In the genomic region with DNA sequence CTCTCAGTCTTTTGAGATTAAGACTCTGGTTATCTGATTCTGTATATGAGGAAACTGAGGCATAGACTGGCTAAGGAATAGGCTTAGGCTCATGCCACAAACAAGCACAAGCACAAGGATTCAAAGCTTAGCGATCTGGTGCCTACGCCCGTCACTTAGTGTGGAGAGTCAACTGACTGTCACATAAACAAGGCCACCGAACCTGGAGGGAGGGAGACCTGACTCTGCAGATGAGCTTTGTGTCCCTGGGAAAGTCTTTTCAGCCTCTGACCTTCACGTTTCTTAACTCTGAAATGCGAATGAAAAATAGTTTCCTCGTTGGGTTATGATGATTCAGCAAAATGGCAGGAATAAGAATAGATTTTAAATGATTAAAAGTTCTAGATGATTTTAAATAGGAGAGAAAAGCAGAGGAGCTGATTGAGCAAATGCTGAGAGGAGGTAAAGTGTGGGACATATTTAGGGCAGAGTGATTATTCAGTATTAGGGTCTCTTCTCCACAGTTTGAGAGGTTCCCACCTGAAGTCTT, we compare ENCODE assay signal across 15 cellular contexts.
DNase-seq lines count a peak whose midpoint lies in the region; ATAC-seq and TF ChIP-seq lines count a peak whose summit lies in the region.
"Had no signal": no experiment of that assay in that cellular context is flagged by ENCODE, and none has a peak within 500 bp of the region (broad histone marks: within the 10 kb centered on the region; RNA-seq: fewer than 3 reads in every experiment).

No MANE protein-coding gene starts in this region.

- DNase-seq in IMR-90 (no peak), caudate nucleus (lab: John Stamatoyannopoulos, UW) (peak in 1 of 61 donors; percentile 17), DMS153 treated with DMSO at 0.1 percent for 48 hours (lab: John Stamatoyannopoulos, UW; ENCODE audit: unreplicated experiment) (no peak), GM23248 (no peak), COLO829 (ENCODE audit: low spot score) (no peak)
- DNase-seq: AML-193; CD4-positive, alpha-beta T cell; DMS153; DND-41; EL; KBM-7 had no signal

- no peak overlapping the region for H2AK9ac ChIP-seq in IMR-90 (replicated peaks; ENCODE audit: low read depth, low read length, poor library complexity)

- intact Hi-C loops in IMR-90 (cut with micrococcal nuclease): loop anchor here (5.0 kb wide), 2 partner anchors 109 to 331 kb away; no protein-coding TSS in a partner anchor

- H3K14ac ChIP-seq in IMR-90 (replicated peaks; ENCODE audit: low read depth, low read length): no peak overlapping the region; the same call in 1 of the 2 replicates

- no peak overlapping the region for H3K4me3 ChIP-seq in IMR-90 (ENCODE audit: insufficient read depth, low read depth, low read length)
- H3K4me3 ChIP-seq in OCI-LY1 (ENCODE audit: low read depth, low read length, poor library complexity, severe bottlenecking): no peak overlapping the region
- H3K4me3 ChIP-seq in GM23248: no peak overlapping the region
- H3K4me3 ChIP-seq: GM12878, HAP-1 had no signal

- peaks cover 11% of the 10 kb centered on the region; the same call in 1 of the 2 replicates for H3K9me1 ChIP-seq in IMR-90 (ENCODE audit: insufficient read depth, low read length)

- peak overlapping the region; percentile 48; the same call in 1 of the 2 replicates for H3K18ac ChIP-seq in IMR-90 (ENCODE audit: low read depth, low read length)

- no peaks in the 10 kb centered on the region for H4K20me1 ChIP-seq in IMR-90 (ENCODE audit: insufficient read depth, low read length)
- H4K20me1 ChIP-seq in OCI-LY1 (ENCODE audit: insufficient read depth, low read length): no peaks in the 10 kb centered on the region
- no peaks in the 10 kb centered on the region for H4K20me1 ChIP-seq in GM23248 (ENCODE audit: insufficient read depth)

- POLR2A ChIA-PET in IMR-90 (lab: Charles Lee; ENCODE audit: unreplicated experiment): no interaction called here

- peak overlapping the region; percentile 43; the same call in 1 of the 2 replicates for H4K91ac ChIP-seq in IMR-90 (ENCODE audit: insufficient read depth, low read depth, low read length)

- peak overlapping the region; percentile 11 to 60; a peak in 1 of 4 replicates for H4K8ac ChIP-seq in IMR-90 (ENCODE audit: low read depth in 2 of 2, low read length in 2 of 2)

- H3K36me3 ChIP-seq in IMR-90 (ENCODE audit: control insufficient read depth, insufficient read depth, low read length) (no peaks in the 10 kb centered on the region), OCI-LY1 (ENCODE audit: insufficient read depth, low read length) (no peaks in the 10 kb centered on the region), GM23248 (ENCODE audit: low read depth) (no peaks in the 10 kb centered on the region)
- H3K36me3 ChIP-seq: HAP-1 had no signal

- no peak for ATAC-seq in IMR-90 (ENCODE audit: low read depth)
- ATAC-seq: GM12878 had no signal

- in situ Hi-C loops in IMR-90 (cut with MboI; ENCODE audit: low sequenced_read_pairs): no loop called here
- in situ Hi-C loops in GM23248 (cut with MboI): no loop called here

- 94% methylated on average over 4 of the region's 7 CpGs; no CpG with 5 or more reads in 1 of the 2 experiments for WGBS in IMR-90 (ENCODE audit: extremely low coverage in 2 of 2, insufficient read length in 1 of 2), 2 experiments
- 95 to 96% methylated on average over 7 of the region's 7 CpGs for WGBS in GM23248 (ENCODE audit: low coverage in 1 of 2, low lambda C conversion rate in 2 of 2, missing lambda C conversion rate in 2 of 2), 2 experiments

- no peaks in the 10 kb centered on the region for H3F3A ChIP-seq in OCI-LY1 (ENCODE audit: insufficient read depth, low read length)
- peaks cover 35% of the 10 kb centered on the region for H3F3A ChIP-seq in GM23248 (ENCODE audit: insufficient read depth)

- H3K79me1 ChIP-seq in IMR-90 (ENCODE audit: low read depth in 1 of 2, low read length in 2 of 2): no peaks in the 10 kb centered on the region

- no peaks in the 10 kb centered on the region for H3K79me2 ChIP-seq in OCI-LY1 (ENCODE audit: insufficient read depth, low read length)
- H3K79me2 ChIP-seq in GM23248 (ENCODE audit: insufficient read depth): no peaks in the 10 kb centered on the region

- H2AK5ac ChIP-seq in IMR-90 (ENCODE audit: low read depth, low read length): peak overlapping the region; percentile 85

- H3K9me2 ChIP-seq in OCI-LY1 (ENCODE audit: low read depth, low read length) (no peaks in the 10 kb centered on the region), GM23248 (ENCODE audit: insufficient read depth) (no peaks in the 10 kb centered on the region)

- peak overlapping the region; percentile 54; the same call in 1 of the 2 replicates for H2BK120ac ChIP-seq in IMR-90 (ENCODE audit: low read depth, low read length)

- H3K23ac ChIP-seq in IMR-90 (ENCODE audit: low read depth, low read length): no peak overlapping the region

- dilution Hi-C loops in IMR-90 (cut with HindIII; ENCODE audit: low sequenced_read_pairs, unreplicated experiment): no loop called here

- TF ChIP-seq POLR2A in IMR-90 (IDR thresholded peaks at IDR 0.05; ENCODE audit: low read depth, low read length): no peak

- H2AFZ ChIP-seq in IMR-90 (replicated peaks; ENCODE audit: low read length, poor library complexity) (peak overlapping the region; percentile 26), OCI-LY1 (ENCODE audit: low read length) (no peak overlapping the region), GM23248 (no peak overlapping the region)

- H3K9me3 ChIP-seq in IMR-90 (ENCODE audit: control insufficient read depth, insufficient read depth, low read length) (no peaks in the 10 kb centered on the region), OCI-LY1 (ENCODE audit: low read length) (no peaks in the 10 kb centered on the region), GM23248 (ENCODE audit: low read depth) (no peaks in the 10 kb centered on the region)
- H3K9me3 ChIP-seq: HAP-1 had no signal

- no peak overlapping the region for H3K27ac ChIP-seq in IMR-90 (ENCODE audit: insufficient read depth, low read length)
- peak overlapping the region; percentile 60 for H3K27ac ChIP-seq in OCI-LY1 (ENCODE audit: low read depth, low read length, poor library complexity, severe bottlenecking)
- peak overlapping the region; percentile 20 for H3K27ac ChIP-seq in caudate nucleus (ENCODE audit: low read depth, low read length)
- H3K27ac ChIP-seq in GM23248: no peak overlapping the region
- H3K27ac ChIP-seq: C4-2B had no signal

- peak overlapping the region; percentile 24 for H2BK5ac ChIP-seq in IMR-90 (ENCODE audit: low read depth, low read length, poor library complexity, severe bottlenecking)

- peak overlapping the region; percentile 59; the same call in 1 of the 2 replicates for H4K5ac ChIP-seq in IMR-90 (ENCODE audit: low read depth, low read length)

- H3K9ac ChIP-seq in IMR-90 (ENCODE audit: low read depth, low read length) (no peak overlapping the region), OCI-LY1 (ENCODE audit: low read length) (no peak overlapping the region), GM23248 (no peak overlapping the region)

- no peaks in the 10 kb centered on the region for H3K27me3 ChIP-seq in IMR-90 (ENCODE audit: control insufficient read depth, insufficient read depth, low read length)
- H3K27me3 ChIP-seq in OCI-LY1 (ENCODE audit: insufficient read depth, low read length): no peaks in the 10 kb centered on the region; the same call in 1 of the 2 replicates
- H3K27me3 ChIP-seq in GM23248 (replicated peaks; ENCODE audit: insufficient read depth): no peaks in the 10 kb centered on the region

- TF ChIP-seq RAD21 in IMR-90 (IDR thresholded peaks at IDR 0.05; ENCODE audit: low read length): no peak

- no peak overlapping the region for H3K56ac ChIP-seq in IMR-90 (ENCODE audit: extremely low read depth, insufficient read depth, low read length)

- H3K4me2 ChIP-seq in IMR-90 (ENCODE audit: low read depth, low read length) (no peak overlapping the region), OCI-LY1 (ENCODE audit: low read length) (no peak overlapping the region), GM23248 (ENCODE audit: unreplicated experiment) (no peak overlapping the region)

- BruUV-seq in IMR-90 (replicated peaks; lab: Mats Ljungman, UMichigan): no TSS peak

- CTCF ChIA-PET in IMR-90 (lab: Yijun Ruan, JAX): no interaction called here

- H3K4me1 ChIP-seq in IMR-90 (ENCODE audit: control insufficient read depth, insufficient read depth, low read length) (peaks cover 8% of the 10 kb centered on the region), OCI-LY1 (ENCODE audit: insufficient read depth, low read length, severe bottlenecking) (peaks cover 48% of the 10 kb centered on the region), GM23248 (ENCODE audit: insufficient read depth) (peaks cover 30% of the 10 kb centered on the region)
- H3K4me1 ChIP-seq: HAP-1 had no signal

- peak overlapping the region; percentile 39; the same call in 2 of the 3 replicates for H2BK15ac ChIP-seq in IMR-90 (ENCODE audit: low read depth, low read length)

- no peak for TF ChIP-seq CTCF in IMR-90 (conservative IDR thresholded peaks at IDR 0.05; ENCODE audit: low read depth, low read length)
- no peak for TF ChIP-seq CTCF in OCI-LY1 (IDR thresholded peaks at IDR 0.05; ENCODE audit: low read length)

- peak overlapping the region; percentile 36; the same call in 1 of the 2 replicates for H3K4ac ChIP-seq in IMR-90 (ENCODE audit: low read depth, low read length)

- peak overlapping the region; percentile 59 for H2BK20ac ChIP-seq in IMR-90 (ENCODE audit: low read depth, low read length)

TF ChIP-seq in IMR-90, 13 proteins besides CTCF, POLR2A, EP300 and RAD21:
- TF ChIP-seq MXI1 (IDR thresholded peaks at IDR 0.05; ENCODE audit: borderline replicate concordance, low read depth, low read length): no peak
- no peak for TF ChIP-seq CHD1 (IDR thresholded peaks at IDR 0.05; ENCODE audit: low read depth, low read length)
- TF ChIP-seq NFE2L2 (IDR thresholded peaks at IDR 0.05; ENCODE audit: low read depth, low read length): no peak
- no peak for TF ChIP-seq MAZ (IDR thresholded peaks at IDR 0.05; ENCODE audit: borderline replicate concordance, low read depth, low read length)
- TF ChIP-seq MAFK (IDR thresholded peaks at IDR 0.05; ENCODE audit: low read depth, low read length): peak; percentile 97
- TF ChIP-seq, protein P1, sequence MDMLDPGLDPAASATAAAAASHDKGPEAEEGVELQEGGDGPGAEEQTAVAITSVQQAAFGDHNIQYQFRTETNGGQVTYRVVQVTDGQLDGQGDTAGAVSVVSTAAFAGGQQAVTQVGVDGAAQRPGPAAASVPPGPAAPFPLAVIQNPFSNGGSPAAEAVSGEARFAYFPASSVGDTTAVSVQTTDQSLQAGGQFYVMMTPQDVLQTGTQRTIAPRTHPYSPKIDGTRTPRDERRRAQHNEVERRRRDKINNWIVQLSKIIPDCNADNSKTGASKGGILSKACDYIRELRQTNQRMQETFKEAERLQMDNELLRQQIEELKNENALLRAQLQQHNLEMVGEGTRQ (IDR thresholded peaks at IDR 0.05; ENCODE audit: low read depth, low read length): no peak
- TF ChIP-seq FOS (IDR thresholded peaks at IDR 0.05; ENCODE audit: low read depth, low read length): no peak
- no peak for TF ChIP-seq RCOR1 (IDR thresholded peaks at IDR 0.05; ENCODE audit: insufficient replicate concordance, low read length)
- no peak for TF ChIP-seq SMC3 (IDR thresholded peaks at IDR 0.05; ENCODE audit: low read depth, low read length)

Comparison
In these comparisons a context has a peak if more than half of its experiments do, and no peak if none do; other contexts are left out.
1. H3K27ac ChIP-seq: peak in OCI-LY1 (single experiment) and caudate nucleus (single experiment); none in IMR-90 (single experiment) and GM23248 (single experiment).